In the genomic region with DNA sequence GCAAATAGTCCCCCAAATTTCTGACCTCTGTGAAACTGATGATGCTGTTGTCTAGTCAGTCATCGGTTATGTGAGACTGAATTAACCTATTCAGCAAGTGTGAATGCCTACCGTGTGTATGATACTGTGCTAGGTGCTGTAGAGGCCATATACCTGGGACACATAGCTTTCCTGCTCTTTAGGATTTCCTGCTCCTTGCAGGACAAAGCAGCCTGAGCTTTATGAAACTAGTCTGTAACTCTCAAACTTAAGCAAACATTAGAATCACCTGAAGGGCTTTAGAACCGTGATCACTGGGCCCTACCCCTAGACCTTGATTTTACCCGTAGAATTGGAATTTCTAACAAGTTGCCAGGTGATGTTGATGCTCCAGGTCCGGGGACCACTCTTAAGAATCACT, we compare ENCODE assay signal across 27 cellular contexts. TPM values are rescaled to one million over a fixed set of nuclear protein-coding genes. Genes with fewer than 3 reads are reported as not detected.
A peak's percentile ranks its signal among the peaks of the same experiment; 100 is the strongest.
DNase-seq lines count a peak whose midpoint lies in the region; ATAC-seq, FAIRE-seq and TF ChIP-seq lines count a peak whose summit lies in the region.
"Had no signal": no experiment of that assay in that cellular context is flagged by ENCODE, and none has a peak within 500 bp of the region (broad histone marks: within the 10 kb centered on the region; RNA-seq: fewer than 3 reads in every experiment).

No MANE protein-coding gene starts in this region.

- POLR2A ChIA-PET in GM12878 (lab: Charles Lee): interaction anchor here (0.5 to 1.0 kb wide), 3 partner anchors 57 to 515 kb away, joined by 3 to 5 read pairs (median 4); no protein-coding TSS in a partner anchor

- H4K20me1 ChIP-seq in GM12878 (ENCODE audit: control insufficient read depth, insufficient read depth): peaks cover 6% of the 10 kb centered on the region

- ATAC-seq in left ventricle myocardium superior (no peak), GM12878 (peak; percentile 53), mucosa of descending colon (peak; percentile 20), upper lobe of right lung (peak; percentile 49), HG03469 (IDR thresholded peaks at IDR 0.05; ENCODE audit: unreplicated experiment) (no peak), HG03432 (IDR thresholded peaks at IDR 0.05; ENCODE audit: unreplicated experiment) (no peak)
- ATAC-seq: CD8-positive, alpha-beta T cell; stimulated activated effector memory CD8-positive, alpha-beta T cell treated with anti-CD3 and anti-CD28 coated beads, Interleukin-12 subunit alpha, Interleukin-12 subunit beta, amount 100 ng/mL, for 72 hours had no signal

- TF ChIP-seq RAD21 in GM12878 (IDR thresholded peaks at IDR 0.05; ENCODE audit: insufficient read depth, low read depth, low read length): no peak

- peak overlapping the region; percentile 71 to 81 for H3K27ac ChIP-seq in right atrium auricular region
- H3K27ac ChIP-seq in GM12878 (ENCODE audit: control insufficient read depth, insufficient read depth): no peak overlapping the region
- peak overlapping the region; percentile 61 for H3K27ac ChIP-seq in upper lobe of right lung
- H3K27ac ChIP-seq: sigmoid colon, SK-N-MC, thoracic aorta had no signal

- H3K9me3 ChIP-seq in right atrium auricular region (no peaks in the 10 kb centered on the region), GM12878 (replicated peaks; ENCODE audit: control insufficient read depth, insufficient read depth, low read length) (no peaks in the 10 kb centered on the region), mucosa of descending colon (no peaks in the 10 kb centered on the region), upper lobe of right lung (no peaks in the 10 kb centered on the region)
- H3K9me3 ChIP-seq: sigmoid colon, thoracic aorta had no signal

- no peak overlapping the region for H2AFZ ChIP-seq in GM12878 (ENCODE audit: control insufficient read depth, low read depth, low read length)

- no peak for TF ChIP-seq POLR2A in GM12878 (IDR thresholded peaks at IDR 0.05; ENCODE audit: low read depth, low read length)

- H3K27me3 ChIP-seq in right atrium auricular region (no peaks in the 10 kb centered on the region), GM12878 (replicated peaks in 1 of 2; ENCODE audit: control insufficient read depth in 2 of 2, insufficient read depth in 2 of 2, low read length in 1 of 2) (no peaks in the 10 kb centered on the region), upper lobe of right lung (no peaks in the 10 kb centered on the region)
- H3K27me3 ChIP-seq: sigmoid colon had no signal

- peak overlapping the region; percentile 56 for H3K4me2 ChIP-seq in GM12878 (ENCODE audit: control insufficient read depth, insufficient read depth)

- SMC1A ChIA-PET in GM12878 (lab: Charles Lee; ENCODE audit: uncharacterized antibody, unreplicated experiment): interaction anchor here (0.8 to 4.3 kb wide), 8 partner anchors 9 to 96 kb away, joined by 3 to 22 read pairs (median 6); no protein-coding TSS in a partner anchor

- CTCF ChIA-PET in GM12878 (lab: Yijun Ruan, JAX): interaction anchor here (0.6 to 6.0 kb wide), 12 partner anchors 12 to 867 kb away, joined by 3 to 99 read pairs (median 7); partner anchors contain the start of gene EIF5

- TF ChIP-seq EP300 in GM12878 (IDR thresholded peaks at IDR 0.05; ENCODE audit: borderline replicate concordance in 1 of 2, control insufficient read depth in 1 of 2, low read depth in 2 of 2, low read length in 2 of 2): no peak

- in situ Hi-C loops in GM12878 (cut with MboI): no loop called here

- intact Hi-C loops in left ventricle myocardium superior (cut with micrococcal nuclease) (no loop called here), GM12878 (cut with micrococcal nuclease; ENCODE audit: unreplicated experiment) (no loop called here), mucosa of descending colon (cut with DNase I, micrococcal nuclease) (no loop called here), upper lobe of right lung (cut with DNase I) (no loop called here)

- FAIRE-seq in GM12878 (lab: Jason Lieb, UNC): no peak
- FAIRE-seq: A204.1, islet of Langerhans had no signal

- RAD21 ChIA-PET in GM12878 (lab: Charles Lee; ENCODE audit: unreplicated experiment): interaction anchor here (2.4 kb wide), 1 partner anchor 287 kb away, joined by 12 read pairs; no protein-coding TSS in a partner anchor

- TF ChIP-seq CTCF in right atrium auricular region (IDR thresholded peaks at IDR 0.05) (no peak), GM12878 (IDR thresholded peaks at IDR 0.05 in 2 of 3, conservative IDR thresholded peaks at IDR 0.05 in 1 of 3; ENCODE audit: control insufficient read depth in 2 of 3, extremely low read depth in 1 of 3, insufficient read depth in 1 of 3, low read depth in 3 of 3, low read length in 3 of 3) (no peak), mucosa of descending colon (IDR thresholded peaks at IDR 0.05) (no peak), upper lobe of right lung (IDR thresholded peaks at IDR 0.05) (no peak)

- WGBS in GM12878 (ENCODE audit: insufficient coverage, insufficient replicate concordance, low lambda C conversion rate, missing lambda C conversion rate): 13% methylated on average over 5 of the region's 5 CpGs

- H3K36me3 ChIP-seq in right atrium auricular region: no peaks in the 10 kb centered on the region
- no peaks in the 10 kb centered on the region for H3K36me3 ChIP-seq in GM12878 (ENCODE audit: control insufficient read depth in 2 of 2, insufficient read depth in 2 of 2, low read length in 1 of 2)
- no peaks in the 10 kb centered on the region for H3K36me3 ChIP-seq in mucosa of descending colon (ENCODE audit: low read depth)
- no peaks in the 10 kb centered on the region for H3K36me3 ChIP-seq in upper lobe of right lung
- H3K36me3 ChIP-seq: sigmoid colon, thoracic aorta had no signal

- H3K9ac ChIP-seq in GM12878 (ENCODE audit: control insufficient read depth, insufficient read depth, low read length): no peak overlapping the region

- DNase-seq in right atrium auricular region (ENCODE audit: low spot score): peak; percentile 7
- no peak for DNase-seq in left ventricle myocardium superior
- no peak for DNase-seq in GM12878 (ENCODE audit: low read depth, low spot score)
- no peak for DNase-seq in mucosa of descending colon
- DNase-seq in upper lobe of right lung: no peak
- DNase-seq in NCI-H345 (lab: John Stamatoyannopoulos, UW): no peak
- DNase-seq: activated CD4-positive, alpha-beta T cell treated with anti-CD3 and anti-CD28 coated beads for 48 hours; activated CD8-positive, alpha-beta memory T cell treated with anti-CD3 and anti-CD28 coated beads for 24 hours; activated gamma-delta T cell treated with Interleukin-2 at 50 U/mL for 16 hours; activated T-cell treated with anti-CD3 and anti-CD28 coated beads, Interleukin-2, amount 50 U/mL, for 1 hour; CD8-positive, alpha-beta T cell; DMS 273 treated with DMSO at 0.1 percent for 48 hours; NCI-H1105 treated with DMSO at 0.1 percent for 48 hours; NCI-H2029; NCI-H2227 treated with DMSO at 0.1 percent for 48 hours; NCI-H748 treated with DMSO at 0.1 percent for 48 hours; posterior cingulate gyrus; sigmoid colon; stimulated activated CD4-positive, alpha-beta T cell treated with anti-CD3 and anti-CD28 coated beads, Interleukin-4, amount 100 ng/mL, for 24 hours had no signal

- peaks cover 89% of the 10 kb centered on the region for H3K79me2 ChIP-seq in GM12878 (ENCODE audit: control insufficient read depth, insufficient read depth, low read length)

- BruUV-seq in GM12878 (replicated peaks; lab: Mats Ljungman, UMichigan): TSS peak; percentile 8

- H3K4me1 ChIP-seq in right atrium auricular region (peaks cover 0 to 88% of the 10 kb centered on the region in 2 donors), GM12878 (ENCODE audit: control insufficient read depth, insufficient read depth, low read length) (peaks cover 22% of the 10 kb centered on the region), mucosa of descending colon (ENCODE audit: low read depth) (peaks cover 36% of the 10 kb centered on the region), upper lobe of right lung (peaks cover 90% of the 10 kb centered on the region)

- H3K4me3 ChIP-seq in right atrium auricular region (no peak overlapping the region), GM12878 (0 out of 2 replicates have a peak overlapping the region, but pooled peaks have one; percentile 17), mucosa of descending colon (no peak overlapping the region), upper lobe of right lung (no peak overlapping the region)
- H3K4me3 ChIP-seq: lung, sigmoid colon, SK-N-MC, thoracic aorta had no signal

RNA-seq across cellular contexts. Expression of gene MARK3, which starts 6.9 kb away (rescaled TPM):
- total RNA-seq in right atrium auricular region (10 to 100 TPM; 71.7 to 74.2 TPM), left ventricle myocardium superior (127 TPM), GM12878 (2014; rRNA removed) (39.6 and 43.3 TPM in 2 replicates), GM12878 (2014; rRNA removed; fragmentation: Illumina TruSeq; extraction: Trizol) (48.0 and 48.3 TPM in 2 replicates), GM12878 (2021) (51.9 and 59.3 TPM in 2 replicates), mucosa of descending colon (10 to 100 TPM; 60.8 to 85.7 (median 66.8) TPM), upper lobe of right lung (105 TPM)
- total RNA-seq in GM12878 (2013; cell fraction: nucleolus; rRNA removed): 225 and 244 TPM in 2 replicates
- polyA plus RNA-seq in GM12878 (2011; ENCODE audit: low read depth): 36.8 TPM
- polyA plus RNA-seq in GM12878 (2011; rRNA removed) (75.1 and 85.6 TPM in 2 replicates), GM12878 (2014; fragmentation: Illumina TruSeq; extraction: Trizol) (50.7 and 52.0 TPM in 2 replicates), GM12878 (2014; fragmentation: Nextera tagmentation; extraction: Ambion mirVana) (10 to 100 TPM; 10.7 to 19.8 TPM), GM12878 (2014; rRNA removed) (43.2 and 49.9 TPM in 2 replicates), GM12878 (2016; fragmentation: Nextera tagmentation; extraction: Ambion mirVana) (10 to 100 TPM; 28.6 to 31.0 TPM)
- polyA plus RNA-seq in GM12878 (2011; cell fraction: cytosol; rRNA removed): 40.5 and 46.1 TPM in 2 replicates
- polyA plus RNA-seq in GM12878 (2011; cell fraction: nucleus; rRNA removed): 90.2 and 95.2 TPM in 2 replicates
- polyA plus RNA-seq in GM12878 (2012): 39.8 and 47.5 TPM in 2 replicates
- 73.2 and 80.4 TPM in 2 replicates for polyA minus RNA-seq in GM12878 (2011; rRNA and poly(A)+ RNA removed)
- 15.8 and 21.0 TPM in 2 replicates for polyA minus RNA-seq in GM12878 (2011; cell fraction: cytosol; rRNA and poly(A)+ RNA removed)
- polyA minus RNA-seq in GM12878 (2011; cell fraction: nucleus; rRNA and poly(A)+ RNA removed): 63.7 and 92.2 TPM in 2 replicates

RNA-seq across cellular contexts. Expression of gene EIF5, which starts 58.1 kb away (rescaled TPM):
- 100 to 1,000 TPM; 175 to 205 TPM for total RNA-seq in right atrium auricular region
- total RNA-seq in left ventricle myocardium superior: 240 TPM
- total RNA-seq in GM12878 (2013; cell fraction: nucleolus; rRNA removed): 250 and 254 TPM in 2 replicates
- total RNA-seq in GM12878 (2014; rRNA removed): 68.6 and 75.6 TPM in 2 replicates
- 84.1 and 92.7 TPM in 2 replicates for total RNA-seq in GM12878 (2014; rRNA removed; fragmentation: Illumina TruSeq; extraction: Trizol)
- total RNA-seq in GM12878 (2021): 156 and 166 TPM in 2 replicates
- polyA plus RNA-seq in GM12878 (2011; ENCODE audit: low read depth): 78.4 TPM
- 268 and 275 TPM in 2 replicates for polyA plus RNA-seq in GM12878 (2011; rRNA removed)
- 141 and 164 TPM in 2 replicates for polyA plus RNA-seq in GM12878 (2011; cell fraction: cytosol; rRNA removed)
- polyA plus RNA-seq in GM12878 (2011; cell fraction: nucleus; rRNA removed): 181 and 255 TPM in 2 replicates
- polyA plus RNA-seq in GM12878 (2012): 118 and 152 TPM in 2 replicates
- polyA plus RNA-seq in GM12878 (2014; fragmentation: Illumina TruSeq; extraction: Trizol): 137 and 204 TPM in 2 replicates
- 10 to 100 TPM; 51.2 to 80.9 TPM for polyA plus RNA-seq in GM12878 (2014; fragmentation: Nextera tagmentation; extraction: Ambion mirVana)
- polyA plus RNA-seq in GM12878 (2014; rRNA removed): 83.2 and 89.1 TPM in 2 replicates
- 100 to 1,000 TPM; 312 to 360 TPM for polyA plus RNA-seq in GM12878 (2016; fragmentation: Nextera tagmentation; extraction: Ambion mirVana)
- polyA minus RNA-seq in GM12878 (2011; rRNA and poly(A)+ RNA removed): 123 and 221 TPM in 2 replicates
- polyA minus RNA-seq in GM12878 (2011; cell fraction: cytosol; rRNA and poly(A)+ RNA removed): 54.0 and 67.9 TPM in 2 replicates
- polyA minus RNA-seq in GM12878 (2011; cell fraction: nucleus; rRNA and poly(A)+ RNA removed): 134 and 194 TPM in 2 replicates
- total RNA-seq in mucosa of descending colon: 100 to 1,000 TPM; 255 to 342 (median 314) TPM
- 245 TPM for total RNA-seq in upper lobe of right lung

Comparison
In these comparisons a context has a peak if more than half of its experiments do, and no peak if none do; other contexts are left out.
1. ATAC-seq: peak in GM12878 (single experiment), mucosa of descending colon (single experiment) and upper lobe of right lung (single experiment); none in left ventricle myocardium superior (single experiment), HG03469 (single experiment) and HG03432 (single experiment).